In the genomic region with DNA sequence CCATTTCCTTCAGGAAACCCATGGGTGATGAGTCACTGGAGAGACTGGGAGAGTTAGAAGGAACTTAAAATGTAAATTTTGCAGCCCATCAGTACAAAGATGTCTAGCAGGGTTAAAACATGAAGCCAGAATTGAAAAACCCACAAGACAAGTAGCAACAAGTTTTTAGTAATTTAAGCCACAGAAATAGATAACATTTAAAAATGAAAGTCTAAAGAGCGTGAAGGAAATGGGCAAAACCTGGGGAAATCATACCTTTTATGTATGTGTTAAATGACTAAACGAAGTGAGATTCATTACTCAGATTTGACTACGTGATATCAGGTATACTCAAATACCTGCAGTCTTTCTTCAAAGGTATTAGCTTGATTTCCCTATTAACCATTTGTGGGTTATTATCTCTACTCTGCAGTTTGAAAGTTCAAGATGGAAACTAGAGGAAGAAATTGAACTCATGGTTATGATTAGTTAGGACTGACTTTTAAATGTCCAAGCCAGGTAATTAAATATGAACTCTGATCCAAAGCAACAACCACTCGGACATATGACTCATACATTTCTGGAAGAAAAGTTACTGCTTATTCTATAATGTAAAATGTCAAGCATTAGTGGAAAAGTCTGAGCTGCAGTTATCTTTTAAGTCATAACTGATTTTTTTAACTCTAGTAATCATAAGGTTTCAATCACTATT, we compare ENCODE assay signal across 10 cellular contexts.
DNase-seq lines count a peak whose midpoint lies in the region; ATAC-seq, FAIRE-seq and TF ChIP-seq lines count a peak whose summit lies in the region.
"Had no signal": no experiment of that assay in that cellular context is flagged by ENCODE, and none has a peak within 500 bp of the region (broad histone marks: within the 10 kb centered on the region; RNA-seq: fewer than 3 reads in every experiment).

No MANE protein-coding gene starts in this region.

- H3K4me2 ChIP-seq in endothelial cell of umbilical vein (ENCODE audit: insufficient read depth, low read length): peak overlapping the region; percentile 91

- FAIRE-seq in endothelial cell of umbilical vein (lab: Jason Lieb, UNC) (peak; percentile 67), GM19239 (lab: Jason Lieb, UNC) (no peak)
- FAIRE-seq: pancreas had no signal

- H3K27me3 ChIP-seq in endothelial cell of umbilical vein (ENCODE audit: control insufficient read depth in 2 of 2, insufficient read depth in 2 of 2, low read length in 2 of 2) (no peaks in the 10 kb centered on the region), esophagus muscularis mucosa (no peaks in the 10 kb centered on the region)
- H3K27me3 ChIP-seq: pancreas had no signal

- H3K36me3 ChIP-seq in endothelial cell of umbilical vein (ENCODE audit: control insufficient read depth in 2 of 2, extremely low read depth in 1 of 2, insufficient read depth in 2 of 2, low read length in 2 of 2) (no peaks in the 10 kb centered on the region), esophagus muscularis mucosa (no peaks in the 10 kb centered on the region)
- H3K36me3 ChIP-seq: pancreas had no signal

- H3K4me3 Mint-ChIP-seq in endothelial cell (ENCODE audit: unreplicated experiment): no peak overlapping the region

- peak overlapping the region in 1 of 3 experiments; percentile 42 for H3K4me3 ChIP-seq in endothelial cell of umbilical vein (replicated peaks in 1 of 3; ENCODE audit: insufficient read depth in 1 of 3, low read depth in 1 of 3, low read length in 3 of 3)
- no peak overlapping the region for H3K4me3 ChIP-seq in esophagus muscularis mucosa
- H3K4me3 ChIP-seq: pancreas had no signal

- CTCF ChIA-PET in endothelial cell of umbilical vein (lab: Charles Lee): interaction anchor here (0.9 to 2.2 kb wide), 6 partner anchors 10 to 136 kb away, joined by 3 to 8 read pairs (median 4); no protein-coding TSS in a partner anchor

- H3K27ac ChIP-seq in endothelial cell of umbilical vein (ENCODE audit: insufficient read depth, low read depth, low read length) (peak overlapping the region; percentile 77), esophagus muscularis mucosa (replicated peaks in 1 of 4) (no peak overlapping the region)
- H3K27ac ChIP-seq: pancreas had no signal

- peaks cover 22% of the 10 kb centered on the region for H3K79me2 ChIP-seq in endothelial cell of umbilical vein (ENCODE audit: control insufficient read depth, insufficient read depth, low read length)

- no peaks in the 10 kb centered on the region for H4K20me1 ChIP-seq in endothelial cell of umbilical vein (replicated peaks; ENCODE audit: control insufficient read depth, extremely low read depth, insufficient read depth, low read length)

- POLR2A ChIA-PET in endothelial cell of umbilical vein (lab: Charles Lee): no interaction called here

- dilution Hi-C loops in endothelial cell of umbilical vein (cut with MboI; ENCODE audit: extremely low pct_ligation_motif_present, low sequenced_read_pairs): no loop called here

- no peak for TF ChIP-seq POLR2A in endothelial cell of umbilical vein (IDR thresholded peaks at IDR 0.05; ENCODE audit: low read depth, low read length)
- no peak for TF ChIP-seq POLR2A in esophagus muscularis mucosa (IDR thresholded peaks at IDR 0.05; ENCODE audit: low read depth)

- H3K9me3 ChIP-seq in endothelial cell of umbilical vein (replicated peaks; ENCODE audit: control insufficient read depth, insufficient read depth, low read length) (no peaks in the 10 kb centered on the region), esophagus muscularis mucosa (no peaks in the 10 kb centered on the region)
- H3K9me3 ChIP-seq: pancreas had no signal

- 70% methylated on average over 4 of the region's 4 CpGs for WGBS in esophagus muscularis mucosa

- H3K9me1 ChIP-seq in endothelial cell of umbilical vein (replicated peaks; ENCODE audit: control insufficient read depth, extremely low read depth, insufficient read depth, low read length): no peaks in the 10 kb centered on the region

- H3K36me3 Mint-ChIP-seq in endothelial cell (ENCODE audit: low read depth, unreplicated experiment): peaks cover 16% of the 10 kb centered on the region

- no peak for TF ChIP-seq CTCF in AG09319 (IDR thresholded peaks at IDR 0.05; ENCODE audit: low read depth, low read length)
- no peak for TF ChIP-seq CTCF in endothelial cell of umbilical vein (IDR thresholded peaks at IDR 0.05; ENCODE audit: extremely low read depth in 1 of 2, insufficient read depth in 1 of 2, low read depth in 1 of 2, low read length in 2 of 2)
- no peak for TF ChIP-seq CTCF in esophagus muscularis mucosa (IDR thresholded peaks at IDR 0.05)
- no peak for TF ChIP-seq CTCF in endothelial cell (IDR thresholded peaks at IDR 0.05; ENCODE audit: unreplicated experiment)

- peaks cover 4% of the 10 kb centered on the region for H3K27me3 Mint-ChIP-seq in endothelial cell (ENCODE audit: unreplicated experiment)

- ATAC-seq in GM19395 (IDR thresholded peaks at IDR 0.05; ENCODE audit: unreplicated experiment) (peak; percentile 50), HG03571 (IDR thresholded peaks at IDR 0.05; ENCODE audit: unreplicated experiment) (peak; percentile 46)

- H3K4me1 ChIP-seq in endothelial cell of umbilical vein (ENCODE audit: control insufficient read depth, extremely low read depth, insufficient read depth, low read length): peaks cover 57% of the 10 kb centered on the region
- peaks cover 0 to 17% (median 5%) of the 10 kb centered on the region in 4 donors for H3K4me1 ChIP-seq in esophagus muscularis mucosa

- no peaks in the 10 kb centered on the region for H3K9me3 Mint-ChIP-seq in endothelial cell (ENCODE audit: unreplicated experiment)

- no peak overlapping the region for H2AFZ ChIP-seq in endothelial cell of umbilical vein (ENCODE audit: low read depth, low read length)

- H3K4me1 Mint-ChIP-seq in endothelial cell (ENCODE audit: unreplicated experiment): peaks cover 36% of the 10 kb centered on the region

- TF ChIP-seq EP300 in esophagus muscularis mucosa (IDR thresholded peaks at IDR 0.05): no peak

- DNase-seq in AG09319 (ENCODE audit: extremely low read depth, low read depth): peak; percentile 18
- peak; percentile 81 for DNase-seq in endothelial cell of umbilical vein (ENCODE audit: low read depth, low spot score)
- DNase-seq in esophagus muscularis mucosa (ENCODE audit: extremely low spot score): no peak
- no peak for DNase-seq in endothelial cell (ENCODE audit: low spot score)
- no peak for DNase-seq in GM19239 (ENCODE audit: insufficient read length, low spot score)
- DNase-seq in NCI-H146 treated with DMSO at 0.1 percent for 48 hours (lab: John Stamatoyannopoulos, UW; ENCODE audit: unreplicated experiment): no peak
- DNase-seq: activated CD4-positive, alpha-beta T cell treated with anti-CD3 and anti-CD28 coated beads, Interleukin-2, amount 50 U/mL, for 4 hours; pancreas had no signal

- peak overlapping the region; percentile 34 for H3K9ac ChIP-seq in endothelial cell of umbilical vein (replicated peaks; ENCODE audit: extremely low read depth, insufficient read depth, low read length)

- intact Hi-C loops in endothelial cell of umbilical vein (cut with micrococcal nuclease): loop anchor here (2.0 kb wide), 2 partner anchors 38 to 84 kb away; a partner anchor contains a TSS
- intact Hi-C loops in esophagus muscularis mucosa (cut with DNase I): no loop called here

- TSS peak; percentile 68 for BruUV-seq in endothelial cell of umbilical vein (replicated peaks; lab: Mats Ljungman, UMichigan)

- no peak overlapping the region for H3K27ac Mint-ChIP-seq in endothelial cell (ENCODE audit: unreplicated experiment)

TF ChIP-seq in endothelial cell of umbilical vein, 7 proteins besides CTCF, POLR2A, EP300 and RAD21:
- TF ChIP-seq, protein P1, sequence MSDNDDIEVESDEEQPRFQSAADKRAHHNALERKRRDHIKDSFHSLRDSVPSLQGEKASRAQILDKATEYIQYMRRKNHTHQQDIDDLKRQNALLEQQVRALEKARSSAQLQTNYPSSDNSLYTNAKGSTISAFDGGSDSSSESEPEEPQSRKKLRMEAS (IDR thresholded peaks at IDR 0.05; ENCODE audit: insufficient read depth, insufficient read length): no peak
- TF ChIP-seq POLR2AphosphoS5 (IDR thresholded peaks at IDR 0.05; ENCODE audit: insufficient read depth, low read depth, low read length) (no peak), GATA2 (IDR thresholded peaks at IDR 0.05; ENCODE audit: insufficient read depth, insufficient read length, low read depth, low read length) (no peak), FOS (IDR thresholded peaks at IDR 0.05; ENCODE audit: borderline replicate concordance, insufficient read depth, low read length) (peak; percentile 71), JUN (IDR thresholded peaks at IDR 0.05; ENCODE audit: borderline replicate concordance, insufficient read depth, insufficient read length, low read depth) (peak; percentile 78), MYC (IDR thresholded peaks at IDR 0.05; ENCODE audit: low read depth, low read length) (no peak), EZH2 (IDR thresholded peaks at IDR 0.05; ENCODE audit: borderline replicate concordance, low read depth, low read length, severe bottlenecking) (no peak)

Comparison
In these comparisons a context has a peak if more than half of its experiments do, and no peak if none do; other contexts are left out.
1. DNase-seq: peak in AG09319 (single experiment) and endothelial cell of umbilical vein (single experiment); none in esophagus muscularis mucosa (single experiment), endothelial cell (single experiment), GM19239 (single experiment) and NCI-H146 treated with DMSO at 0.1 percent for 48 hours (single experiment).